ENCODE assay signal across 1 cellular context in the genomic region with DNA sequence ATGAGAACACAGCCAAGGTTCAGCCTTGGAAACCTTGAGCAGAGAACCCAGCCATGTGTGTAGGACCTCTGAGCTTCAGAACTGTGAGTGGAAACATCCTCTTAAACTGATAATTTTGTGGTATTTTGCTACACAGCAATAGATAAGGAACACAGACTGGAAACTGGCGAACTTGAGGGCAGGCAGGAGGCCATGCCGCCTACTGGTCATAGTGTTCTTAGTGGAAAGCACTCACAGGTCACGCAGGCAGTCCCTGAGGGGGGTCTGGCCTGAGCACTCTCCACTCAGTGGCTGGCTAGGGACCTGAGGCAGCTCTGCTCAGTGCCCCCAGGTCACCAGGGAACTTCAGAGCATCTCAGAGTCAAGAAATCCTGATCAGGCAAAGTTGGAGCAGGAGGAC.
A peak's percentile ranks its signal among the peaks of the same experiment; 100 is the strongest.
TF ChIP-seq lines count a peak whose summit lies in the region.

No MANE protein-coding gene starts in this region.

TF ChIP-seq in K562, 482 proteins besides CTCF, POLR2A, EP300 and RAD21 (continued from another document and continues in another):
- TF ChIP-seq PKNOX1 (IDR thresholded peaks at IDR 0.05), result no peak
- TF ChIP-seq ZBTB17 (CRISPR knock-in tag; IDR thresholded peaks at IDR 0.05), result no peak
- TF ChIP-seq TCF3 (CRISPR knock-in tag; IDR thresholded peaks at IDR 0.05), result peak; percentile 28; the same call in 1 of the 2 replicates
- peak in 1 of 2 experiments; percentile 69; a peak in 2 of 4 replicates for TF ChIP-seq RCOR1 (IDR thresholded peaks at IDR 0.05; ENCODE audit: borderline replicate concordance in 1 of 2, low read depth in 2 of 2, low read length in 2 of 2)
- TF ChIP-seq BHLHE40 (IDR thresholded peaks at IDR 0.05; ENCODE audit: low read length), result 0 out of 2 replicates have a peak, but pooled peaks have one; percentile 12
- TF ChIP-seq SMARCA5 (IDR thresholded peaks at IDR 0.05), result no peak
- 0 out of 4 replicates have a peak, but pooled peaks of 1 of the 2 experiments have one; percentile 24 for TF ChIP-seq ZNF639 (CRISPR knock-in tag; conservative IDR thresholded peaks at IDR 0.05 in 1 of 2, IDR thresholded peaks at IDR 0.05 in 1 of 2)
- TF ChIP-seq RBFOX2 (IDR thresholded peaks at IDR 0.05; ENCODE audit: low read depth, low read length), result no peak
- peak; percentile 15; the same call in 1 of the 2 replicates for TF ChIP-seq ZBTB9 (CRISPR knock-in tag; IDR thresholded peaks at IDR 0.05)
- TF ChIP-seq HDAC1 (IDR thresholded peaks at IDR 0.05), result no peak
- TF ChIP-seq ERF (CRISPR knock-in tag; IDR thresholded peaks at IDR 0.05), result peak; percentile 34; the same call in 1 of the 2 replicates
- TF ChIP-seq KLF16 (IDR thresholded peaks at IDR 0.05), result 0 out of 2 replicates have a peak, but pooled peaks have one; percentile 19
- TF ChIP-seq, protein P1, sequence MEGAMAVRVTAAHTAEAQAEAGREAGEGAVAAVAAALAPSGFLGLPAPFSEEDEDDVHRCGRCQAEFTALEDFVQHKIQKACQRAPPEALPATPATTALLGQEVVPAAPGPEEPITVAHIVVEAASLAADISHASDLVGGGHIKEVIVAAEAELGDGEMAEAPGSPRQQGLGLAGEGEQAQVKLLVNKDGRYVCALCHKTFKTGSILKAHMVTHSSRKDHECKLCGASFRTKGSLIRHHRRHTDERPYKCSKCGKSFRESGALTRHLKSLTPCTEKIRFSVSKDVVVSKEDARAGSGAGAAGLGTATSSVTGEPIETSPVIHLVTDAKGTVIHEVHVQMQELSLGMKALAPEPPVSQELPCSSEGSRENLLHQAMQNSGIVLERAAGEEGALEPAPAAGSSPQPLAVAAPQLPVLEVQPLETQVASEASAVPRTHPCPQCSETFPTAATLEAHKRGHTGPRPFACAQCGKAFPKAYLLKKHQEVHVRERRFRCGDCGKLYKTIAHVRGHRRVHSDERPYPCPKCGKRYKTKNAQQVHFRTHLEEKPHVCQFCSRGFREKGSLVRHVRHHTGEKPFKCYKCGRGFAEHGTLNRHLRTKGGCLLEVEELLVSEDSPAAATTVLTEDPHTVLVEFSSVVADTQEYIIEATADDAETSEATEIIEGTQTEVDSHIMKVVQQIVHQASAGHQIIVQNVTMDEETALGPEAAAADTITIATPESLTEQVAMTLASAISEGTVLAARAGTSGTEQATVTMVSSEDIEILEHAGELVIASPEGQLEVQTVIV (CRISPR knock-in tag; IDR thresholded peaks at IDR 0.05; ENCODE audit: borderline replicate concordance), result no peak
- no peak for TF ChIP-seq ZNF239 (CRISPR knock-in tag; IDR thresholded peaks at IDR 0.05)
- TF ChIP-seq, protein P2, sequence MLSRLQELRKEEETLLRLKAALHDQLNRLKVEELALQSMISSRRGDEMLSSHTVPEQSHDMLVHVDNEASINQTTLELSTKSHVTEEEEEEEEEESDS (CRISPR knock-in tag; IDR thresholded peaks at IDR 0.05), result no peak
- TF ChIP-seq, protein P3, sequence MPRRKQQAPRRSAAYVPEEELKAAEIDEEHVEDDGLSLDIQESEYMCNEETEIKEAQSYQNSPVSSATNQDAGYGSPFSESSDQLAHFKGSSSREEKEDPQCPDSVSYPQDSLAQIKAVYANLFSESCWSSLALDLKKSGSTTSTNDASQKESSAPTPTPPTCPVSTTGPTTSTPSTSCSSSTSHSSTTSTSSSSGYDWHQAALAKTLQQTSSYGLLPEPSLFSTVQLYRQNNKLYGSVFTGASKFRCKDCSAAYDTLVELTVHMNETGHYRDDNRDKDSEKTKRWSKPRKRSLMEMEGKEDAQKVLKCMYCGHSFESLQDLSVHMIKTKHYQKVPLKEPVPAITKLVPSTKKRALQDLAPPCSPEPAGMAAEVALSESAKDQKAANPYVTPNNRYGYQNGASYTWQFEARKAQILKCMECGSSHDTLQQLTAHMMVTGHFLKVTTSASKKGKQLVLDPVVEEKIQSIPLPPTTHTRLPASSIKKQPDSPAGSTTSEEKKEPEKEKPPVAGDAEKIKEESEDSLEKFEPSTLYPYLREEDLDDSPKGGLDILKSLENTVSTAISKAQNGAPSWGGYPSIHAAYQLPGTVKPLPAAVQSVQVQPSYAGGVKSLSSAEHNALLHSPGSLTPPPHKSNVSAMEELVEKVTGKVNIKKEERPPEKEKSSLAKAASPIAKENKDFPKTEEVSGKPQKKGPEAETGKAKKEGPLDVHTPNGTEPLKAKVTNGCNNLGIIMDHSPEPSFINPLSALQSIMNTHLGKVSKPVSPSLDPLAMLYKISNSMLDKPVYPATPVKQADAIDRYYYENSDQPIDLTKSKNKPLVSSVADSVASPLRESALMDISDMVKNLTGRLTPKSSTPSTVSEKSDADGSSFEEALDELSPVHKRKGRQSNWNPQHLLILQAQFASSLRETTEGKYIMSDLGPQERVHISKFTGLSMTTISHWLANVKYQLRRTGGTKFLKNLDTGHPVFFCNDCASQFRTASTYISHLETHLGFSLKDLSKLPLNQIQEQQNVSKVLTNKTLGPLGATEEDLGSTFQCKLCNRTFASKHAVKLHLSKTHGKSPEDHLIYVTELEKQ (CRISPR knock-in tag; IDR thresholded peaks at IDR 0.05), result no peak
- TF ChIP-seq SRF (CRISPR knock-in tag; IDR thresholded peaks at IDR 0.05), result no peak
- no peak for TF ChIP-seq SMARCC2 (IDR thresholded peaks at IDR 0.05; ENCODE audit: low read depth)
- no peak for TF ChIP-seq ZNF274 (IDR thresholded peaks at IDR 0.05; ENCODE audit: borderline replicate concordance, low read depth, low read length)
- TF ChIP-seq NKRF (IDR thresholded peaks at IDR 0.05; ENCODE audit: borderline replicate concordance), result no peak
- TF ChIP-seq DLX4 (CRISPR knock-in tag; IDR thresholded peaks at IDR 0.05), result no peak
- TF ChIP-seq POLR2G (IDR thresholded peaks at IDR 0.05; ENCODE audit: low read depth, low read length), result no peak
- TF ChIP-seq RBBP5 (IDR thresholded peaks at IDR 0.05; ENCODE audit: borderline replicate concordance, insufficient read depth, low read length, poor library complexity, severe bottlenecking), result no peak
- no peak for TF ChIP-seq ETV5 (CRISPR knock-in tag; IDR thresholded peaks at IDR 0.05; ENCODE audit: low read depth)
- TF ChIP-seq ZNF79 (CRISPR knock-in tag; IDR thresholded peaks at IDR 0.05; ENCODE audit: low read depth), result no peak
- no peak for TF ChIP-seq PRMT5 (CRISPR knock-in tag; IDR thresholded peaks at IDR 0.05)
- peak; percentile 46; the same call in 1 of the 2 replicates for TF ChIP-seq RREB1 (CRISPR knock-in tag; IDR thresholded peaks at IDR 0.05)
- 0 out of 2 replicates have a peak, but pooled peaks have one; percentile 16 for TF ChIP-seq ETV1 (tag; conservative IDR thresholded peaks at IDR 0.05; ENCODE audit: low read depth)
- no peak for TF ChIP-seq HMGXB4 (CRISPR knock-in tag; IDR thresholded peaks at IDR 0.05)
- TF ChIP-seq ZNF324 (CRISPR knock-in tag; IDR thresholded peaks at IDR 0.05), result no peak
- peak; percentile 21; the same call in 1 of the 2 replicates for TF ChIP-seq TEAD4 (IDR thresholded peaks at IDR 0.05; ENCODE audit: low read length)
- no peak for TF ChIP-seq TEAD4 (CRISPR knock-in tag; IDR thresholded peaks at IDR 0.05; ENCODE audit: borderline replicate concordance)
- 0 out of 2 replicates have a peak, but pooled peaks have one; percentile 30 for TF ChIP-seq TCFL5 (CRISPR knock-in tag; conservative IDR thresholded peaks at IDR 0.05)
- no peak for TF ChIP-seq PML (IDR thresholded peaks at IDR 0.05; ENCODE audit: low read length)
- TF ChIP-seq, protein P4, sequence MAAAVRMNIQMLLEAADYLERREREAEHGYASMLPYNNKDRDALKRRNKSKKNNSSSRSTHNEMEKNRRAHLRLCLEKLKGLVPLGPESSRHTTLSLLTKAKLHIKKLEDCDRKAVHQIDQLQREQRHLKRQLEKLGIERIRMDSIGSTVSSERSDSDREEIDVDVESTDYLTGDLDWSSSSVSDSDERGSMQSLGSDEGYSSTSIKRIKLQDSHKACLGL (CRISPR knock-in tag; IDR thresholded peaks at IDR 0.05; ENCODE audit: borderline replicate concordance, poor library complexity, severe bottlenecking), result no peak
